ENCODE assay signal across 1 cellular context in the genomic region with DNA sequence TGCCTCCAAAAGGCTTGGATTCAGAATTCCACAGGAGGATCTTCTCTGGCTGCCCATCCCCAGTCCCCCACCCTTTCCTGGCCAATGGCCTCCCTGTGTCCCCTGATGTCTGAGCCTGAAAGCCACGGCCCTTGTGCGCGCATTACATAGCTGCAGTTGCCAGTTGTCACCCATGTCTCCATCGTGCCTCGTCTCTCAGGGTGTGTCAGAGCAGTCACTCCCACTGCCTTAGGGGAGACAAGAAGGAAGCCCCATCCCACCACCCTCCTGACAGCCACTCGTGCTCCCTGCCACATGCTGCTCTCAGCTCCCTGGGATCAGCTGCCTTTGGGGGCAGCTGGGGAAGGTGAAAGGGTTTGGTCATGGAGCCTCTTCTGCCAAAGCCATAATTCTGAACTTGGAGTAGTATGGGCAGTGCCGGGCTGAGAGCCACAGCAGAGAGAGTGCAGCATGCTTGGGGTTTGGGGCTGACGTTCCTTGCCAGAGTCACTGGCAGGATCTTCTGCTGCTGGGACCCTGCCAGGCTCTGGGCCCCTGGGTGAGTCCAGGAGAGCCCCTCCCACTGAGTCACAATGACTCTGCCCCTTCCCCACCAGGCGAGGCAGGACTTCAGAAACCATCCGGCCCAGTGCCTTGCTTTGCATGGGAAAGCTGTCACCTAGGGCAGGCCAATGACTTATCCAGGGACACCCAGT.
TF ChIP-seq lines count a peak whose summit lies in the region.

No MANE protein-coding gene starts in this region.

TF ChIP-seq in IMR-90, 13 proteins besides CTCF, POLR2A, EP300 and RAD21:
- TF ChIP-seq, protein P1, sequence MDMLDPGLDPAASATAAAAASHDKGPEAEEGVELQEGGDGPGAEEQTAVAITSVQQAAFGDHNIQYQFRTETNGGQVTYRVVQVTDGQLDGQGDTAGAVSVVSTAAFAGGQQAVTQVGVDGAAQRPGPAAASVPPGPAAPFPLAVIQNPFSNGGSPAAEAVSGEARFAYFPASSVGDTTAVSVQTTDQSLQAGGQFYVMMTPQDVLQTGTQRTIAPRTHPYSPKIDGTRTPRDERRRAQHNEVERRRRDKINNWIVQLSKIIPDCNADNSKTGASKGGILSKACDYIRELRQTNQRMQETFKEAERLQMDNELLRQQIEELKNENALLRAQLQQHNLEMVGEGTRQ (IDR thresholded peaks at IDR 0.05; ENCODE audit: low read depth, low read length): no peak
- no peak for TF ChIP-seq RFX5 (IDR thresholded peaks at IDR 0.05; ENCODE audit: low read depth, low read length)
- no peak for TF ChIP-seq CEBPB (IDR thresholded peaks at IDR 0.05; ENCODE audit: low read depth, low read length)
TF ChIP-seq in IMR-90: peak in this region for 0.
